ENCODE assay signal across 7 cellular contexts in genomic region chr12:7970475-7971252, GRCh38. TPM values are rescaled to one million over a fixed set of nuclear protein-coding genes. Genes with fewer than 3 reads are reported as not detected.
DNase-seq lines count a peak whose midpoint lies in the region; ATAC-seq and TF ChIP-seq lines count a peak whose summit lies in the region.

No MANE protein-coding gene starts in this region.

- DNase-seq in NCI-H2029 (lab: John Stamatoyannopoulos, UW) (peak; percentile 44), T47D (ENCODE audit: low read depth in 1 of 2, low spot score in 1 of 2) (peak; percentile 23 to 78), iPS-NIHi11 (ENCODE audit: low spot score) (peak; percentile 92), smooth muscle cell (lab: John Stamatoyannopoulos, UW; ENCODE audit: unreplicated experiment) (peak; percentile 81)

- H3K79me2 ChIP-seq in smooth muscle cell (ENCODE audit: low read depth) = no peaks in the 10 kb centered on the region

- H3K27me3 ChIP-seq in smooth muscle cell (ENCODE audit: low read depth) = no peaks in the 10 kb centered on the region

- H3K4me3 ChIP-seq in smooth muscle cell = peak overlapping the region; percentile 40

- H3K36me3 ChIP-seq in smooth muscle cell (ENCODE audit: low read depth) = no peaks in the 10 kb centered on the region

- peaks cover 14% of the 10 kb centered on the region for H3K4me1 ChIP-seq in smooth muscle cell (ENCODE audit: low read depth)

- peak overlapping the region; percentile 78 for H3K4me2 ChIP-seq in smooth muscle cell

- peak overlapping the region; percentile 30 for H3K9ac ChIP-seq in smooth muscle cell (ENCODE audit: low read depth)

- H3K9me3 ChIP-seq in smooth muscle cell (replicated peaks; ENCODE audit: low read depth) = no peaks in the 10 kb centered on the region

- no peaks in the 10 kb centered on the region for H4K20me1 ChIP-seq in smooth muscle cell (ENCODE audit: low read depth)

- TF ChIP-seq CTCF in VCaP (conservative IDR thresholded peaks at IDR 0.05) (no peak), smooth muscle cell (IDR thresholded peaks at IDR 0.05; ENCODE audit: borderline replicate concordance, insufficient read depth, poor library complexity, severe bottlenecking) (no peak)

- no peaks in the 10 kb centered on the region for H3F3A ChIP-seq in smooth muscle cell (ENCODE audit: low read depth)

- under 1% methylated on average over 45 of the region's 49 CpGs for WGBS in smooth muscle cell (ENCODE audit: low lambda C conversion rate)

- in situ Hi-C loops in T47D (cut with HindIII; ENCODE audit: low pct_unique_long_range_greater_than_20kb, low sequenced_read_pairs) = no loop called here

- peak; percentile 95 for ATAC-seq in GM18498 (IDR thresholded peaks at IDR 0.05; ENCODE audit: unreplicated experiment)
- ATAC-seq in HG02798 (IDR thresholded peaks at IDR 0.05; ENCODE audit: poor library complexity, unreplicated experiment) = peak; percentile 99

- H3K27ac ChIP-seq in VCaP (peak overlapping the region; percentile 73), smooth muscle cell (ENCODE audit: low read depth) (peak overlapping the region; percentile 74)

- H2AFZ ChIP-seq in smooth muscle cell (ENCODE audit: low read depth) = peak overlapping the region; percentile 2

RNA-seq across cellular contexts. Expression of gene SLC2A3, which starts 34.7 kb away (rescaled TPM):
- total RNA-seq in smooth muscle cell = 938 and 998 TPM in 2 replicates
- 211 and 466 TPM in 2 replicates for polyA plus RNA-seq in smooth muscle cell

Comparison
In these comparisons a context has a peak if more than half of its experiments do, and no peak if none do; other contexts are left out.
1. Peak in every context shown above with its lines: DNase-seq, ATAC-seq, H3K4me3 ChIP-seq and H3K27ac ChIP-seq.